19 cellular contexts compared by ENCODE assay signal in the genomic region with DNA sequence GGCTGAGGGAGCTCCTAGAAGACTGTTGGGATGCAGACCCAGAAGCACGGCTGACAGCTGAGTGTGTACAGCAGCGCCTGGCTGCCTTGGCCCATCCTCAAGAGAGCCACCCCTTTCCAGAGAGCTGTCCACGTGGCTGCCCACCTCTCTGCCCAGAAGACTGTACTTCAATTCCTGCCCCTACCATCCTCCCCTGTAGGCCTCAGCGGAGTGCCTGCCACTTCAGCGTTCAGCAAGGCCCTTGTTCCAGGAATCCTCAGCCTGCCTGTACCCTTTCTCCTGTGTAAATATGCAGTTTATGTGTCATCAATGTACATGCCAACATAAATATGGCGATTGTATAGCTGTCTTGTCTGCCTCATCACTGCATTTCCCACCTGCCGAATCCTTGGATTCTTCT. TPM values are rescaled to one million over a fixed set of nuclear protein-coding genes. Genes with fewer than 3 reads are reported as not detected.
A peak's percentile ranks its signal among the peaks of the same experiment; 100 is the strongest.
DNase-seq lines count a peak whose midpoint lies in the region; ATAC-seq, FAIRE-seq and TF ChIP-seq lines count a peak whose summit lies in the region.
"Had no signal": no experiment of that assay in that cellular context is flagged by ENCODE, and none has a peak within 500 bp of the region (broad histone marks: within the 10 kb centered on the region; RNA-seq: fewer than 3 reads in every experiment).

No MANE protein-coding gene starts in this region.

- peak overlapping the region; percentile 5; the same call in 1 of the 2 replicates for H3K4me2 ChIP-seq in PC-3 (ENCODE audit: low read length)
- H3K4me2 ChIP-seq: PC-9 had no signal

- TF ChIP-seq CTCF in PC-3 (conservative IDR thresholded peaks at IDR 0.05; ENCODE audit: low read depth, low read length) (no peak), kidney (IDR thresholded peaks at IDR 0.05; ENCODE audit: borderline replicate concordance, extremely low read depth, insufficient read depth) (no peak), spleen (IDR thresholded peaks at IDR 0.05 in 8 of 11, conservative IDR thresholded peaks at IDR 0.05 in 3 of 11) (no peak), psoas muscle (IDR thresholded peaks at IDR 0.05) (no peak)

- H3K27me3 ChIP-seq in PC-3 (ENCODE audit: low read length) (no peaks in the 10 kb centered on the region), spleen (replicated peaks in 1 of 7) (no peaks in the 10 kb centered on the region), psoas muscle (ENCODE audit: insufficient read depth in 3 of 3, low read length in 2 of 3) (no peaks in the 10 kb centered on the region)
- H3K27me3 ChIP-seq: BE2C had no signal

- H3K9me2 ChIP-seq in PC-3 (replicated peaks; ENCODE audit: low read length), result no peaks in the 10 kb centered on the region

- H2AFZ ChIP-seq in PC-3 (ENCODE audit: low read length), result no peak overlapping the region
- H2AFZ ChIP-seq: PC-9 had no signal

- H3K4me3 ChIP-seq in PC-3 (ENCODE audit: low read length) (no peak overlapping the region), kidney (ENCODE audit: low read length in 2 of 2) (no peak overlapping the region), spleen (no peak overlapping the region), psoas muscle (no peak overlapping the region)
- H3K4me3 ChIP-seq: HAP-1, PC-9, SK-N-MC had no signal

- CTCF ChIA-PET in PC-3 (lab: Charles Lee), result interaction anchor here (0.7 kb wide), 1 partner anchor 70 kb away, joined by 3 read pairs; the partner anchor contains the start of gene TARBP2

- peak; percentile 39 for ATAC-seq in PC-3
- no peak for ATAC-seq in psoas muscle

- no peak overlapping the region; the same call in 1 of the 2 replicates for H3K27ac ChIP-seq in PC-3 (ENCODE audit: low read length)
- no peak overlapping the region for H3K27ac ChIP-seq in kidney (ENCODE audit: low read depth in 2 of 2, low read length in 2 of 2)
- no peak overlapping the region for H3K27ac ChIP-seq in spleen
- H3K27ac ChIP-seq in psoas muscle, result no peak overlapping the region
- H3K27ac ChIP-seq: PC-9, SK-N-MC had no signal

- intact Hi-C loops in PC-3 (cut with micrococcal nuclease), result no loop called here
- intact Hi-C loops in kidney (cut with DNase I), result no loop called here
- intact Hi-C loops in spleen (cut with DNase I; ENCODE audit: low total_unique reads), result no loop called here
- intact Hi-C loops in psoas muscle (cut with DNase I), result no loop called here

- WGBS in spleen, 5 donors, result 78 to 95% (median 86%) methylated on average over 6 to 7 of the region's 7 CpGs
- 75 to 87% (median 82%) methylated on average over 7 of the region's 7 CpGs for WGBS in psoas muscle, 3 donors

- DNase-seq in DMS53 (lab: John Stamatoyannopoulos, UW) (peak; percentile 76), PC-3 (peak; percentile 81), kidney (peak; percentile 48), spleen (peak; percentile 49), HT-29 (ENCODE audit: low spot score) (no peak), psoas muscle (no peak), hippocampal formation (lab: John Stamatoyannopoulos, UW) (no peak)
- DNase-seq: BE2C, DMS79, NCI-H1436, NCI-H2029 treated with DMSO at 0.1 percent for 48 hours, NCI-H510A, NCI-H774, PC-9 had no signal

- FAIRE-seq in kidney (lab: Jason Lieb, UNC), result no peak
- FAIRE-seq: HTR-8/SVneo had no signal

- no peaks in the 10 kb centered on the region for H4K20me1 ChIP-seq in PC-3 (ENCODE audit: low read length)

- POLR2A ChIA-PET in PC-3 (lab: Charles Lee; ENCODE audit: unreplicated experiment), result no interaction called here

- TF ChIP-seq POLR2A in spleen (IDR thresholded peaks at IDR 0.05), result no peak

- no peak overlapping the region for H3K9ac ChIP-seq in PC-3 (ENCODE audit: low read length)
- H3K9ac ChIP-seq in kidney (ENCODE audit: low read length in 2 of 2), result no peak overlapping the region

- H3K9me3 ChIP-seq in PC-3 (ENCODE audit: low read length) (no peaks in the 10 kb centered on the region), kidney (ENCODE audit: control insufficient read depth in 1 of 2, low read length in 2 of 2) (no peaks in the 10 kb centered on the region), spleen (no peaks in the 10 kb centered on the region), psoas muscle (no peaks in the 10 kb centered on the region)
- H3K9me3 ChIP-seq: BE2C, HAP-1 had no signal

- no TSS peak for BruUV-seq in PC-3 (replicated peaks; lab: Mats Ljungman, UMichigan)

- H3K79me2 ChIP-seq in PC-3 (ENCODE audit: low read length), result no peaks in the 10 kb centered on the region

- no peaks in the 10 kb centered on the region for H3K36me3 ChIP-seq in PC-3 (ENCODE audit: low read depth, low read length)
- H3K36me3 ChIP-seq in kidney (ENCODE audit: control insufficient read depth in 1 of 2, insufficient read depth in 2 of 2, low read length in 2 of 2), result no peaks in the 10 kb centered on the region
- H3K36me3 ChIP-seq in spleen, result no peaks in the 10 kb centered on the region
- no peaks in the 10 kb centered on the region for H3K36me3 ChIP-seq in psoas muscle (ENCODE audit: insufficient read depth in 1 of 2, low read depth in 1 of 2)
- H3K36me3 ChIP-seq: BE2C, HAP-1 had no signal

- H3K4me1 ChIP-seq in PC-3 (ENCODE audit: insufficient read depth, low read length) (peaks cover 44% of the 10 kb centered on the region), kidney (ENCODE audit: control insufficient read depth in 1 of 2, insufficient read depth in 1 of 2, low read depth in 1 of 2, low read length in 2 of 2) (no peaks in the 10 kb centered on the region), spleen (peaks cover 0 to 14% (median 0%) of the 10 kb centered on the region in 6 donors), psoas muscle (peaks cover 4% of the 10 kb centered on the region)
- H3K4me1 ChIP-seq: BE2C, HAP-1 had no signal

- peaks cover 14% of the 10 kb centered on the region for H3F3A ChIP-seq in PC-3 (ENCODE audit: low read length, unreplicated experiment)

RNA-seq across cellular contexts. Expression of gene AMHR2, which starts 7.5 kb away (rescaled TPM):
- total RNA-seq in PC-3 (2014; rRNA removed), result 0.29 TPM in 1 of 2 replicates, not detected in the other
- not detected for total RNA-seq in kidney
- polyA plus RNA-seq in kidney (ENCODE audit: insufficient read depth, low read depth, low replicate concordance), result not detected
- total RNA-seq in spleen, result 10 to 100 TPM in 3 of 7 donors, 1 to 10 TPM in 4; 3.7 to 20.6 (median 8.8) TPM
- 1 to 10 TPM; 1.2 to 7.4 (median 1.7) TPM for polyA plus RNA-seq in spleen
- not detected in 2 replicates for total RNA-seq in HT-29 (2014; rRNA removed; shearing (Covaris generic))
- 1 to 10 TPM in 2 of 4 donors, under 1 TPM in 2; 0.40 to 1.6 (median 0.97) TPM for total RNA-seq in psoas muscle
- under 1 TPM; 0.43 to 0.84 (median 0.72) TPM for polyA plus RNA-seq in psoas muscle
- total RNA-seq: CD4-positive, alpha-beta T cell; G401; PC-9 had no signal

RNA-seq across cellular contexts. Expression of gene PRR13, which starts 10.3 kb away (rescaled TPM):
- total RNA-seq in PC-3 (2014; rRNA removed) (54.2 and 60.9 TPM in 2 replicates), kidney (226 TPM), spleen (100 to 1,000 TPM; 127 to 230 (median 197) TPM), psoas muscle (10 to 100 TPM; 45.2 to 85.0 (median 62.6) TPM)
- polyA plus RNA-seq in kidney (ENCODE audit: insufficient read depth, low read depth, low replicate concordance) (889 TPM), spleen (100 to 1,000 TPM; 217 to 262 (median 223) TPM), psoas muscle (100 to 1,000 TPM in 1 of 3 donors, 10 to 100 TPM in 2; 65.6 to 136 (median 82.0) TPM)
- 122 and 134 TPM in 2 replicates for total RNA-seq in HT-29 (2014; rRNA removed; shearing (Covaris generic))

RNA-seq across cellular contexts. Expression of gene PCBP2, which starts 20.7 kb away (rescaled TPM):
- total RNA-seq in PC-3 (2014; rRNA removed) (204 and 306 TPM in 2 replicates), kidney (732 TPM), spleen (100 to 1,000 TPM; 547 to 779 (median 652) TPM), psoas muscle (100 to 1,000 TPM; 354 to 507 (median 439) TPM)
- polyA plus RNA-seq in kidney (ENCODE audit: insufficient read depth, low read depth, low replicate concordance) (597 TPM), spleen (100 to 1,000 TPM; 449 to 459 (median 459) TPM), psoas muscle (100 to 1,000 TPM; 254 to 469 (median 365) TPM)
- total RNA-seq in HT-29 (2014; rRNA removed; shearing (Covaris generic)), result 127 and 135 TPM in 2 replicates

RNA-seq across cellular contexts. Expression of gene SP1, which starts 51.2 kb away (rescaled TPM):
- total RNA-seq in PC-3 (2014; rRNA removed), result 49.7 and 57.6 TPM in 2 replicates
- 126 TPM for total RNA-seq in kidney
- polyA plus RNA-seq in kidney (ENCODE audit: insufficient read depth, low read depth, low replicate concordance), result 15.1 TPM
- total RNA-seq in spleen, result 10 to 100 TPM; 75.6 to 92.8 (median 86.1) TPM
- 10 to 100 TPM in 1 of 3 donors, 1 to 10 TPM in 2; 9.1 to 13.6 (median 9.9) TPM for polyA plus RNA-seq in spleen
- total RNA-seq in HT-29 (2014; rRNA removed; shearing (Covaris generic)), result 52.0 and 56.5 TPM in 2 replicates
- total RNA-seq in psoas muscle, result 10 to 100 TPM; 39.0 to 48.0 (median 45.4) TPM
- 10 to 100 TPM; 10.2 to 16.2 (median 15.1) TPM for polyA plus RNA-seq in psoas muscle

Comparison
In these comparisons a context has a peak if more than half of its experiments do, and no peak if none do; other contexts are left out.
1. DNase-seq: peak in DMS53 (single experiment), PC-3 (single experiment), kidney (single experiment) and spleen (single experiment); none in HT-29 (single experiment), psoas muscle (0 of 2) and hippocampal formation (0 of 2).